Comparison of ENCODE assay signal across 2 cellular contexts in the genomic region with DNA sequence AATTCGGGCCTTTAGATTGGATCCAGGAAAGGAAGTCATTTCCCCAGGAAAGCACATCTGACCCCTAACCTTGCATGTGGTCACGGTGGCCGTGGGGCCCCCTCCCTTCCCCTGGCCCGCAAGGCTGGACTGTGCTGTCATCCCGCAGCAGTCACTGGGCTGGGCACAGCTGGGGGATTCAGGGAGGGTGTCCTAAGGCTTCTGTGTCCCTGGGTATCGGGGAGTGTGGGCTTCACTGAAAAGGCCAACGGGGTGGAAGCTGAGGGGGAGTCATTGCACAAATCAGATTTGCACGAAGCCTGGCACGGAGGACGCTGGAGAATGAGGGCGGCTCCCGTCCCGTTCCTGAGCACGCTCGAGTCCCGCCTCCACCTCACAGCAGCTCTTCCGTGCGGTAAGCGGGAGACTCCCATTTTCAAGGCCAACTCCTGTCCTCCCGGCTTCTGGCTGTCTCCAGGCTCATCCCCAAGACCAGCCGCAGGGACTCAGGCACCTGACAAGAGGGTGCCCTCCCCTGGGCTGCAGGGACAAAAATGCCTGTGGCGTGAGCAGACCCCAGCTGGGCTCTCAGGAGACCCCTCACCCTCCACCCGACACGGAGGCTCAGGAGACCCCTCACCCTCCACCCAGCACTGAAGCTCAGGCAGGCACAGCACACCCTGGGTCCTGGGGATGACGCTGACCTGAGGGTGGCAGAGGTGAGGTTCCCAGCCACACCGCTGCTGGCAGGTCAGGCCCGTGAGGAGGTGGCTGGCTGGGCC.
TF ChIP-seq lines count a peak whose summit lies in the region.

No MANE protein-coding gene starts in this region.

TF ChIP-seq in HepG2, 621 proteins besides CTCF, POLR2A, EP300 and RAD21:
- TF ChIP-seq TCF7 (IDR thresholded peaks at IDR 0.05; ENCODE audit: low read depth) (no peak), AGO2 (optimal IDR thresholded peaks at IDR 0.05; ENCODE audit: low read depth, low read length) (peak; percentile 43)

TF ChIP-seq in HEK293T, 16 proteins besides CTCF, POLR2A, EP300 and RAD21:
- TF ChIP-seq ZNF384 (IDR thresholded peaks at IDR 0.05) (no peak), BHLHE40 (IDR thresholded peaks at IDR 0.05; ENCODE audit: borderline replicate concordance) (no peak), NFRKB (IDR thresholded peaks at IDR 0.05) (no peak), FOXM1 (IDR thresholded peaks at IDR 0.05; ENCODE audit: borderline replicate concordance) (no peak), L3MBTL2 (conservative IDR thresholded peaks at IDR 0.05) (no peak)
